ENCODE assay signal across 24 cellular contexts in genomic region chr5:127550652-127551409, GRCh38.
"Had no signal": no experiment of that assay in that cellular context is flagged by ENCODE, and none has a peak within 500 bp of the region (broad histone marks: within the 10 kb centered on the region; RNA-seq: fewer than 3 reads in every experiment).

No MANE protein-coding gene starts in this region.

- ATAC-seq: activated CD4-positive, CD25-positive, alpha-beta regulatory T cell treated with anti-CD3 and anti-CD28 coated beads, Interleukin-2, amount 50 U/mL, for 24 hours; activated CD8-positive, alpha-beta T cell treated with anti-CD3 and anti-CD28 coated beads, Interleukin-2, amount 10 ng/mL, durations not matched to agents 7 days and 5 days; effector memory CD8-positive, alpha-beta T cell; gastroesophageal sphincter; mucosa of descending colon; stimulated activated naive CD8-positive, alpha-beta T cell treated with anti-CD3 and anti-CD28 coated beads, Interleukin-15, Interleukin-2, amounts not matched to agents 100 U/mL and 50 U/mL, for 24 hours; T-cell had no signal

- H3K9me3 Mint-ChIP-seq: activated CD4-positive, alpha-beta T cell treated with anti-CD3 and anti-CD28 coated beads, Interleukin-2, amount 10 ng/mL, durations not matched to agents 7 days and 5 days; activated naive CD4-positive, alpha-beta T cell treated with anti-CD3 and anti-CD28 coated beads, Interleukin-2, amount 50 U/mL, for 24 hours; effector memory CD8-positive, alpha-beta T cell; memory B cell; T-cell; T-helper 2 cell treated with Interferon-gamma antibody and Interleukin-4, amounts not matched to agents 5 μg/mL and 100 μg/mL, for 36 hours had no signal

- H3K27me3 Mint-ChIP-seq: activated CD4-positive, alpha-beta T cell treated with anti-CD3 and anti-CD28 coated beads, Interleukin-2, amount 10 ng/mL, durations not matched to agents 7 days and 5 days; activated naive CD4-positive, alpha-beta T cell treated with anti-CD3 and anti-CD28 coated beads, Interleukin-2, amount 50 U/mL, for 24 hours; effector memory CD8-positive, alpha-beta T cell; memory B cell; T-cell had no signal

- H3K4me3 Mint-ChIP-seq: activated CD4-positive, alpha-beta T cell treated with anti-CD3 and anti-CD28 coated beads, Interleukin-2, amount 10 ng/mL, durations not matched to agents 7 days and 5 days; activated CD8-positive, alpha-beta T cell treated with anti-CD3 and anti-CD28 coated beads, Interleukin-2, amount 10 ng/mL, durations not matched to agents 7 days and 5 days; activated naive CD4-positive, alpha-beta T cell treated with anti-CD3 and anti-CD28 coated beads, Interleukin-2, amount 50 U/mL, for 24 hours; effector memory CD8-positive, alpha-beta T cell; memory B cell; nephron progenitor cell; T-cell; T-helper 2 cell treated with Interferon-gamma antibody and Interleukin-4, amounts not matched to agents 5 μg/mL and 100 μg/mL, for 36 hours had no signal

- H3K27ac Mint-ChIP-seq: activated CD4-positive, alpha-beta T cell treated with anti-CD3 and anti-CD28 coated beads, Interleukin-2, amount 10 ng/mL, durations not matched to agents 7 days and 5 days; activated CD8-positive, alpha-beta T cell treated with anti-CD3 and anti-CD28 coated beads, Interleukin-2, amount 10 ng/mL, durations not matched to agents 7 days and 5 days; activated naive CD4-positive, alpha-beta T cell treated with anti-CD3 and anti-CD28 coated beads, Interleukin-2, amount 50 U/mL, for 24 hours; memory B cell; nephron progenitor cell; T-cell; T-helper 2 cell treated with Interferon-gamma antibody and Interleukin-4, amounts not matched to agents 5 μg/mL and 100 μg/mL, for 36 hours had no signal

- DNase-seq: activated CD4-positive, alpha-beta T cell treated with anti-CD3 and anti-CD28 coated beads, Interleukin-2, amount 10 ng/mL, durations not matched to agents 7 days and 5 days; activated CD8-positive, alpha-beta T cell treated with anti-CD3 and anti-CD28 coated beads, Interleukin-2, amount 10 ng/mL, durations not matched to agents 7 days and 5 days; activated gamma-delta T cell treated with Interleukin-2 at 50 U/mL for 16 hours; activated T-cell treated with anti-CD3 and anti-CD28 coated beads, Interleukin-2, amount 50 U/mL, for 1 hour; colonic mucosa; dorsolateral prefrontal cortex; effector memory CD8-positive, alpha-beta T cell; head of caudate nucleus; islet precursor cell; left cardiac atrium; mucosa of descending colon; nephron progenitor cell; sigmoid colon; spleen; stimulated activated CD4-positive, alpha-beta T cell treated with anti-CD3 and anti-CD28 coated beads, Interleukin-4, amount 100 ng/mL, for 1 hour; stimulated activated naive CD8-positive, alpha-beta T cell treated with anti-CD3 and anti-CD28 coated beads, Interleukin-15, Interleukin-2, amounts not matched to agents 100 U/mL and 50 U/mL, for 24 hours; T-cell; upper lobe of left lung had no signal

- H3K4me1 Mint-ChIP-seq: activated CD4-positive, alpha-beta T cell treated with anti-CD3 and anti-CD28 coated beads, Interleukin-2, amount 10 ng/mL, durations not matched to agents 7 days and 5 days had no signal

- H3K4me3 ChIP-seq: breast epithelium, colonic mucosa, dorsolateral prefrontal cortex, gastroesophageal sphincter, mucosa of descending colon, sigmoid colon, spleen, upper lobe of left lung had no signal
